18 cellular contexts compared by ENCODE assay signal in genomic region chrX:154058207-154058997, GRCh38. TPM values are rescaled to one million over a fixed set of nuclear protein-coding genes. Genes with fewer than 3 reads are reported as not detected.
DNase-seq lines count a peak whose midpoint lies in the region; ATAC-seq lines count a peak whose summit lies in the region.
"Had no signal": no experiment of that assay in that cellular context is flagged by ENCODE, and none has a peak within 500 bp of the region (broad histone marks: within the 10 kb centered on the region; RNA-seq: fewer than 3 reads in every experiment).

No MANE protein-coding gene starts in this region.

- no peaks in the 10 kb centered on the region for H3K27me3 Mint-ChIP-seq in CD4-positive, alpha-beta memory T cell
- H3K27me3 Mint-ChIP-seq in activated naive CD4-positive, alpha-beta T cell treated with anti-CD3 and anti-CD28 coated beads, Interleukin-2, amount 50 U/mL, for 24 hours, result no peaks in the 10 kb centered on the region
- H3K27me3 Mint-ChIP-seq in natural killer cell treated with Interleukin-12 subunit alpha and Interleukin-12 subunit beta and Interleukin-15 and Interleukin-18, amount 100 ng/mL, for 72 hours, result peaks cover 0 to 10% of the 10 kb centered on the region in 2 donors

- no peaks in the 10 kb centered on the region for H3K9me3 ChIP-seq in CD4-positive, alpha-beta memory T cell (ENCODE audit: control insufficient read depth in 1 of 2, low read length in 2 of 2)
- H3K9me3 ChIP-seq: BE2C, ovary, tibial nerve had no signal

- H3K4me1 Mint-ChIP-seq in CD4-positive, alpha-beta memory T cell, result peaks cover 48 to 68% (median 57%) of the 10 kb centered on the region in 4 donors
- H3K4me1 Mint-ChIP-seq in activated naive CD4-positive, alpha-beta T cell treated with anti-CD3 and anti-CD28 coated beads, Interleukin-2, amount 50 U/mL, for 24 hours, result peaks cover 70% of the 10 kb centered on the region
- H3K4me1 Mint-ChIP-seq in natural killer cell treated with Interleukin-12 subunit alpha and Interleukin-12 subunit beta and Interleukin-15 and Interleukin-18, amount 100 ng/mL, for 72 hours (ENCODE audit: low read depth in 2 of 2), result peaks cover 48 to 52% of the 10 kb centered on the region in 2 donors

- intact Hi-C loops in CD4-positive, alpha-beta memory T cell (cut with micrococcal nuclease), result loop anchor here (5.0 kb wide), 1 partner anchor 34 kb away; no protein-coding TSS in a partner anchor

- H3K27me3 ChIP-seq in CD4-positive, alpha-beta memory T cell (ENCODE audit: insufficient read depth, low read length), result no peaks in the 10 kb centered on the region
- H3K27me3 ChIP-seq: BE2C, foreskin keratinocyte, ovary, tibial nerve had no signal

- DNase-seq in CD1c-positive myeloid dendritic cell (ENCODE audit: extremely low spot score) (peak; percentile 57), dedifferentiated amniotic fluid mesenchymal stem cell (ENCODE audit: extremely low spot score) (no peak)
- DNase-seq in CD4-positive, alpha-beta memory T cell, result no peak
- no peak for DNase-seq in natural killer cell treated with Interleukin-12 subunit alpha and Interleukin-12 subunit beta and Interleukin-15 and Interleukin-18, amount 100 ng/mL, for 72 hours (ENCODE audit: low spot score)
- no peak for DNase-seq in activated CD8-positive, alpha-beta memory T cell treated with anti-CD3 and anti-CD28 coated beads, Interleukin-2, amount 50 U/mL, for 48 hours
- DNase-seq: activated CD4-positive, CD25-positive, alpha-beta regulatory T cell treated with anti-CD3 and anti-CD28 coated beads, Interleukin-2, amount 50 U/mL, for 72 hours; BE2C; foreskin keratinocyte; H9; KBM-7; NCI-H2081 treated with DMSO at 0.1 percent for 48 hours; NCI-H526; OCI-M1; ovary; T-helper 9 cell had no signal

- peak overlapping the region in 6 of 7 donors; percentile 3 to 75 (median 46) for H3K27ac Mint-ChIP-seq in CD4-positive, alpha-beta memory T cell
- H3K27ac Mint-ChIP-seq in activated naive CD4-positive, alpha-beta T cell treated with anti-CD3 and anti-CD28 coated beads, Interleukin-2, amount 50 U/mL, for 24 hours, result peak overlapping the region; percentile 92
- H3K27ac Mint-ChIP-seq in natural killer cell treated with Interleukin-12 subunit alpha and Interleukin-12 subunit beta and Interleukin-15 and Interleukin-18, amount 100 ng/mL, for 72 hours, result peak overlapping the region; percentile 62 to 71
- H3K27ac Mint-ChIP-seq: H9 had no signal

- H3K9me3 Mint-ChIP-seq in CD4-positive, alpha-beta memory T cell, result peaks cover 0 to 1% (median 0%) of the 10 kb centered on the region in 8 donors
- no peaks in the 10 kb centered on the region for H3K9me3 Mint-ChIP-seq in activated naive CD4-positive, alpha-beta T cell treated with anti-CD3 and anti-CD28 coated beads, Interleukin-2, amount 50 U/mL, for 24 hours
- no peaks in the 10 kb centered on the region for H3K9me3 Mint-ChIP-seq in natural killer cell treated with Interleukin-12 subunit alpha and Interleukin-12 subunit beta and Interleukin-15 and Interleukin-18, amount 100 ng/mL, for 72 hours

- peak in 1 of 2 donors; percentile 24 for ATAC-seq in natural killer cell treated with Interleukin-12 subunit alpha and Interleukin-12 subunit beta and Interleukin-15 and Interleukin-18, amount 100 ng/mL, for 72 hours
- ATAC-seq in HG03135 (IDR thresholded peaks at IDR 0.05; ENCODE audit: unreplicated experiment), result no peak
- ATAC-seq: foreskin keratinocyte had no signal

- peak overlapping the region in 4 of 8 donors; percentile 6 to 48 (median 15) for H3K4me3 Mint-ChIP-seq in CD4-positive, alpha-beta memory T cell
- H3K4me3 Mint-ChIP-seq in activated naive CD4-positive, alpha-beta T cell treated with anti-CD3 and anti-CD28 coated beads, Interleukin-2, amount 50 U/mL, for 24 hours, result no peak overlapping the region
- no peak overlapping the region for H3K4me3 Mint-ChIP-seq in natural killer cell treated with Interleukin-12 subunit alpha and Interleukin-12 subunit beta and Interleukin-15 and Interleukin-18, amount 100 ng/mL, for 72 hours
- H3K4me3 Mint-ChIP-seq: H9 had no signal

- peaks cover 5% of the 10 kb centered on the region for H3K36me3 ChIP-seq in CD4-positive, alpha-beta memory T cell (ENCODE audit: insufficient read depth, low read length)
- H3K36me3 ChIP-seq: BE2C, ovary, tibial nerve had no signal

- CTCF ChIA-PET in CD4-positive, alpha-beta memory T cell (lab: Charles Lee; ENCODE audit: partially characterized antibody), result interaction anchor here (1.3 kb wide), 1 partner anchor 11 kb away, joined by 4 read pairs; no protein-coding TSS in a partner anchor

- H3K4me3 ChIP-seq in CD4-positive, alpha-beta memory T cell (ENCODE audit: low read length in 2 of 2), result no peak overlapping the region
- H3K4me3 ChIP-seq: ovary, tibial nerve had no signal

- H3K36me3 Mint-ChIP-seq in CD4-positive, alpha-beta memory T cell, result peaks cover 0 to 52% of the 10 kb centered on the region in 2 donors
- peaks cover 6% of the 10 kb centered on the region for H3K36me3 Mint-ChIP-seq in activated naive CD4-positive, alpha-beta T cell treated with anti-CD3 and anti-CD28 coated beads, Interleukin-2, amount 50 U/mL, for 24 hours
- peaks cover 11% of the 10 kb centered on the region for H3K36me3 Mint-ChIP-seq in natural killer cell treated with Interleukin-12 subunit alpha and Interleukin-12 subunit beta and Interleukin-15 and Interleukin-18, amount 100 ng/mL, for 72 hours

- POLR2A ChIA-PET in CD4-positive, alpha-beta memory T cell (lab: Charles Lee; ENCODE audit: partially characterized antibody), result no interaction called here

- no peak overlapping the region for H3K27ac ChIP-seq in CD4-positive, alpha-beta memory T cell (ENCODE audit: low read depth, low read length)
- H3K27ac ChIP-seq: foreskin keratinocyte, ovary had no signal

- peaks cover 70% of the 10 kb centered on the region for H3K4me1 ChIP-seq in CD4-positive, alpha-beta memory T cell (ENCODE audit: insufficient read depth, low read length)
- H3K4me1 ChIP-seq: foreskin keratinocyte had no signal

RNA-seq across cellular contexts. Expression of gene IRAK1, which starts 38.7 kb away (rescaled TPM):
- 10 to 100 TPM; 66.9 to 74.5 TPM for total RNA-seq in CD4-positive, alpha-beta memory T cell
- polyA plus RNA-seq in CD4-positive, alpha-beta memory T cell, result 10 to 100 TPM; 38.1 to 64.5 TPM
- 100 to 1,000 TPM; 136 to 258 TPM for total RNA-seq in natural killer cell treated with Interleukin-12 subunit alpha and Interleukin-12 subunit beta and Interleukin-15 and Interleukin-18, amount 100 ng/mL, for 72 hours

RNA-seq across cellular contexts. Expression of gene MECP2, which starts 39.1 kb away (rescaled TPM):
- 100 to 1,000 TPM; 103 to 108 TPM for total RNA-seq in CD4-positive, alpha-beta memory T cell
- polyA plus RNA-seq in CD4-positive, alpha-beta memory T cell, result 10 to 100 TPM in 1 of 2 donors, 1 to 10 TPM in 1; 9.5 to 26.5 TPM
- 100 to 1,000 TPM in 1 of 2 donors, 10 to 100 TPM in 1; 65.5 to 103 TPM for total RNA-seq in natural killer cell treated with Interleukin-12 subunit alpha and Interleukin-12 subunit beta and Interleukin-15 and Interleukin-18, amount 100 ng/mL, for 72 hours
